21 cellular contexts compared by ENCODE assay signal in the genomic region with DNA sequence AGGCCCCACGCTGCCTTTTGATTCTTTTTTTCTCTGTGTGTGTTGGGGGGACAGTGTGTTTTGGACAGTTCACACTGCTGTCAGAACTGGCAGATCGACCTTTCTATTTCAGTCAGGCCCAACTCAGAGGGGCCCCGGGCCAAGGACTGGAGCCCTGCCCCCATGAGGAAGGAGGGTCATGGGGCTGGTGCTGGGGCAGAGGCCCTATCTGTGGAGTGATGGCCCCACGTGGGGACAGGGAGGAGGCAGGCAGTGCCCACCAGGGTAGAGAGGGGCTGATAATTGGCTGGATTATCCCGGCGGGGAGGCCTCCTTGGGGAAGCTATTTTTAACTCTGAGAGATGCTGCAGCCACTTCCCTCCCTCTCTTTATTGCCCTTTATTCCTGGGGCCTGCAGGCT. TPM values are rescaled to one million over a fixed set of nuclear protein-coding genes. Genes with fewer than 3 reads are reported as not detected.
DNase-seq lines count a peak whose midpoint lies in the region; ATAC-seq and TF ChIP-seq lines count a peak whose summit lies in the region.
"Had no signal": no experiment of that assay in that cellular context is flagged by ENCODE, and none has a peak within 500 bp of the region (broad histone marks: within the 10 kb centered on the region; RNA-seq: fewer than 3 reads in every experiment).

No MANE protein-coding gene starts in this region.

- no peak overlapping the region for H3K4me2 ChIP-seq in osteoblast (ENCODE audit: insufficient read depth, low read length)
- H3K4me2 ChIP-seq: KMS-11 had no signal

- DNase-seq in OCI-M1 (lab: John Stamatoyannopoulos, UW) (peak; percentile 58), left cardiac atrium (peak; percentile 80), osteoblast (ENCODE audit: insufficient read length, low spot score, missing footprints) (peak; percentile 86), NCI-H748 (lab: John Stamatoyannopoulos, UW; ENCODE audit: unreplicated experiment) (no peak), head of caudate nucleus (no peak)
- no peak for DNase-seq in stimulated activated CD4-positive, alpha-beta T cell treated with anti-CD3 and anti-CD28 coated beads, Interleukin-1b, Interleukin-23, amount 100 ng/mL, for 48 hours
- DNase-seq: activated B cell treated with CpG ODN at 0.5 μM for 24 hours; activated CD8-positive, alpha-beta memory T cell treated with anti-CD3 and anti-CD28 coated beads, Interleukin-2, amount 50 U/mL, for 48 hours; activated naive CD8-positive, alpha-beta T cell treated with anti-CD3 and anti-CD28 coated beads, Interleukin-2, amount 10 ng/mL, durations not matched to agents 7 days and 5 days; BE2C; DND-41; esophagus squamous epithelium; midbrain; NCI-H146; NK-92 treated with Interleukin-12 subunit alpha and Interleukin-12 subunit beta, amount 100 ng/mL, for 24 hours; stimulated activated CD4-positive, alpha-beta T cell treated with anti-CD3 and anti-CD28 coated beads, Interleukin-4, amount 100 ng/mL, for 1 hour had no signal

- H4K20me1 ChIP-seq in osteoblast (ENCODE audit: insufficient read depth, low read length): no peaks in the 10 kb centered on the region

- H3K9me3 ChIP-seq in HEK293 (ENCODE audit: control insufficient read depth, insufficient read depth, low read depth, low read length) (no peaks in the 10 kb centered on the region), osteoblast (ENCODE audit: low read depth, low read length) (no peaks in the 10 kb centered on the region)
- H3K9me3 ChIP-seq: BE2C, esophagus squamous epithelium had no signal

- H3K36me3 ChIP-seq in HEK293 (ENCODE audit: control insufficient read depth in 2 of 2, insufficient read depth in 1 of 2, low read length in 2 of 2) (no peaks in the 10 kb centered on the region), osteoblast (ENCODE audit: insufficient read depth, low read length) (no peaks in the 10 kb centered on the region)
- H3K36me3 ChIP-seq: BE2C, esophagus squamous epithelium had no signal

- CTCF ChIA-PET in HEK293 (lab: Yijun Ruan, JAX): interaction anchor here (1.0 kb wide), 1 partner anchor 142 kb away, joined by 3 read pairs; no protein-coding TSS in a partner anchor

- H3K4me1 ChIP-seq in HEK293 (ENCODE audit: control insufficient read depth, insufficient read depth, low read length): peaks cover 6% of the 10 kb centered on the region
- no peaks in the 10 kb centered on the region for H3K4me1 ChIP-seq in osteoblast (ENCODE audit: insufficient read depth, low read length)

- no peaks in the 10 kb centered on the region for H3K79me2 ChIP-seq in osteoblast (ENCODE audit: insufficient read depth, low read length)

- H3K27me3 ChIP-seq in osteoblast (ENCODE audit: insufficient read depth, low read length): peaks cover under 1% of the 10 kb centered on the region
- H3K27me3 ChIP-seq: BE2C had no signal

- TF ChIP-seq CTCF in HEK293 (tag by site-specific recombination; IDR thresholded peaks at IDR 0.05) (no peak), osteoblast (IDR thresholded peaks at IDR 0.05; ENCODE audit: extremely low read depth, low read depth, low read length) (no peak)

- H3K4me3 ChIP-seq in HEK293 (ENCODE audit: low read depth, low read length): no peak overlapping the region
- no peak overlapping the region for H3K4me3 ChIP-seq in osteoblast (ENCODE audit: insufficient read depth, low read length)
- H3K4me3 ChIP-seq: esophagus squamous epithelium had no signal

- POLR2A ChIA-PET in HEK293 (lab: Yijun Ruan, JAX): no interaction called here

- ATAC-seq in left cardiac atrium (peak; percentile 85 to 96), HG02852 (IDR thresholded peaks at IDR 0.05; ENCODE audit: unreplicated experiment) (no peak)
- ATAC-seq: SK-N-SH treated with all-trans-retinoic acid at 6 μM for 48 hours; stimulated activated memory B cell treated with anti-CD40 and anti-IgM and Interleukin-4, amounts not matched to agents 10 μg/mL and 1 μg/mL and 100 μg/mL, for 72 hours had no signal

- H2AFZ ChIP-seq in osteoblast (ENCODE audit: low read length): peak overlapping the region; percentile 29

- intact Hi-C loops in left cardiac atrium (cut with DNase I) (no loop called here), head of caudate nucleus (cut with DNase I) (no loop called here)

- H3K27ac ChIP-seq in HEK293 (ENCODE audit: extremely low read depth, low read depth, low read length) (no peak overlapping the region; the same call in 1 of the 2 replicates), osteoblast (ENCODE audit: low read depth, low read length) (no peak overlapping the region)
- H3K27ac ChIP-seq: esophagus squamous epithelium, KMS-11 had no signal

TF ChIP-seq in HEK293, 187 proteins besides CTCF, POLR2A, EP300 and RAD21 (continues in another document):
- TF ChIP-seq, protein P1, sequence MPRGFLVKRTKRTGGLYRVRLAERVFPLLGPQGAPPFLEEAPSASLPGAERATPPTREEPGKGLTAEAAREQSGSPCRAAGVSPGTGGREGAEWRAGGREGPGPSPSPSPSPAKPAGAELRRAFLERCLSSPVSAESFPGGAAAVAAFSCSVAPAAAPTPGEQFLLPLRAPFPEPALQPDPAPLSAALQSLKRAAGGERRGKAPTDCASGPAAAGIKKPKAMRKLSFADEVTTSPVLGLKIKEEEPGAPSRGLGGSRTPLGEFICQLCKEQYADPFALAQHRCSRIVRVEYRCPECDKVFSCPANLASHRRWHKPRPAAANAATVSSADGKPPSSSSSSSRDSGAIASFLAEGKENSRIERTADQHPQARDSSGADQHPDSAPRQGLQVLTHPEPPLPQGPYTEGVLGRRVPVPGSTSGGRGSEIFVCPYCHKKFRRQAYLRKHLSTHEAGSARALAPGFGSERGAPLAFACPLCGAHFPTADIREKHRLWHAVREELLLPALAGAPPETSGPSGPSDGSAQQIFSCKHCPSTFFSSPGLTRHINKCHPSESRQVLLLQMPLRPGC (tag by site-specific recombination; IDR thresholded peaks at IDR 0.05): no peak
- TF ChIP-seq ZSCAN30 (tag by site-specific recombination; IDR thresholded peaks at IDR 0.05): 0 out of 2 replicates have a peak, but pooled peaks have one; percentile 30
- no peak for TF ChIP-seq ZNF266 (tag by site-specific recombination; IDR thresholded peaks at IDR 0.05; ENCODE audit: low read depth)
- TF ChIP-seq GLIS2 (tag by site-specific recombination; IDR thresholded peaks at IDR 0.05): peak; percentile 68
- TF ChIP-seq, protein P2, sequence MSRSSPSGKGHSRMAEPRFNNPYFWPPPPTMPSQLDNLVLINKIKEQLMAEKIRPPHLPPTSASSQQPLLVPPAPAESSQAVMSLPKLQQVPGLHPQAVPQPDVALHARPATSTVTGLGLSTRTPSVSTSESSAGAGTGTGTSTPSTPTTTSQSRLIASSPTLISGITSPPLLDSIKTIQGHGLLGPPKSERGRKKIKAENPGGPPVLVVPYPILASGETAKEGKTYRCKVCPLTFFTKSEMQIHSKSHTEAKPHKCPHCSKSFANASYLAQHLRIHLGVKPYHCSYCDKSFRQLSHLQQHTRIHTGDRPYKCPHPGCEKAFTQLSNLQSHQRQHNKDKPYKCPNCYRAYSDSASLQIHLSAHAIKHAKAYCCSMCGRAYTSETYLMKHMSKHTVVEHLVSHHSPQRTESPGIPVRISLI (tag by site-specific recombination; IDR thresholded peaks at IDR 0.05): no peak
- no peak for TF ChIP-seq ZNF391 (tag by site-specific recombination; IDR thresholded peaks at IDR 0.05; ENCODE audit: borderline replicate concordance, low read depth)
- TF ChIP-seq, protein P3, sequence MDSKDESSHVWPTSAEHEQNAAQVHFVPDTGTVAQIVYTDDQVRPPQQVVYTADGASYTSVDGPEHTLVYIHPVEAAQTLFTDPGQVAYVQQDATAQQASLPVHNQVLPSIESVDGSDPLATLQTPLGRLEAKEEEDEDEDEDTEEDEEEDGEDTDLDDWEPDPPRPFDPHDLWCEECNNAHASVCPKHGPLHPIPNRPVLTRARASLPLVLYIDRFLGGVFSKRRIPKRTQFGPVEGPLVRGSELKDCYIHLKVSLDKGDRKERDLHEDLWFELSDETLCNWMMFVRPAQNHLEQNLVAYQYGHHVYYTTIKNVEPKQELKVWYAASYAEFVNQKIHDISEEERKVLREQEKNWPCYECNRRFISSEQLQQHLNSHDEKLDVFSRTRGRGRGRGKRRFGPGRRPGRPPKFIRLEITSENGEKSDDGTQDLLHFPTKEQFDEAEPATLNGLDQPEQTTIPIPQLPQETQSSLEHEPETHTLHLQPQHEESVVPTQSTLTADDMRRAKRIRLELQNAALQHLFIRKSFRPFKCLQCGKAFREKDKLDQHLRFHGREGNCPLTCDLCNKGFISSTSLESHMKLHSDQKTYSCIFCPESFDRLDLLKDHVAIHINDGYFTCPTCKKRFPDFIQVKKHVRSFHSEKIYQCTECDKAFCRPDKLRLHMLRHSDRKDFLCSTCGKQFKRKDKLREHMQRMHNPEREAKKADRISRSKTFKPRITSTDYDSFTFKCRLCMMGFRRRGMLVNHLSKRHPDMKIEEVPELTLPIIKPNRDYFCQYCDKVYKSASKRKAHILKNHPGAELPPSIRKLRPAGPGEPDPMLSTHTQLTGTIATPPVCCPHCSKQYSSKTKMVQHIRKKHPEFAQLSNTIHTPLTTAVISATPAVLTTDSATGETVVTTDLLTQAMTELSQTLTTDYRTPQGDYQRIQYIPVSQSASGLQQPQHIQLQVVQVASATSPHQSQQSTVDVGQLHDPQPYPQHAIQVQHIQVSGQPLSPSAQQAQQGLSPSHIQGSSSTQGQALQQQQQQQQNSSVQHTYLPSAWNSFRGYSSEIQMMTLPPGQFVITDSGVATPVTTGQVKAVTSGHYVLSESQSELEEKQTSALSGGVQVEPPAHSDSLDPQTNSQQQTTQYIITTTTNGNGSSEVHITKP (tag by site-specific recombination; IDR thresholded peaks at IDR 0.05): 0 out of 2 replicates have a peak, but pooled peaks have one; percentile 37
- TF ChIP-seq HOXD13 (CRISPR knock-in tag; IDR thresholded peaks at IDR 0.05; ENCODE audit: borderline replicate concordance): no peak
- TF ChIP-seq ZNF558 (tag by site-specific recombination; IDR thresholded peaks at IDR 0.05): no peak
- TF ChIP-seq GLI2 (tag by site-specific recombination; IDR thresholded peaks at IDR 0.05; ENCODE audit: borderline replicate concordance, low read depth): no peak
- no peak for TF ChIP-seq ZBTB1 (tag by site-specific recombination; IDR thresholded peaks at IDR 0.05)
- TF ChIP-seq, protein P4, sequence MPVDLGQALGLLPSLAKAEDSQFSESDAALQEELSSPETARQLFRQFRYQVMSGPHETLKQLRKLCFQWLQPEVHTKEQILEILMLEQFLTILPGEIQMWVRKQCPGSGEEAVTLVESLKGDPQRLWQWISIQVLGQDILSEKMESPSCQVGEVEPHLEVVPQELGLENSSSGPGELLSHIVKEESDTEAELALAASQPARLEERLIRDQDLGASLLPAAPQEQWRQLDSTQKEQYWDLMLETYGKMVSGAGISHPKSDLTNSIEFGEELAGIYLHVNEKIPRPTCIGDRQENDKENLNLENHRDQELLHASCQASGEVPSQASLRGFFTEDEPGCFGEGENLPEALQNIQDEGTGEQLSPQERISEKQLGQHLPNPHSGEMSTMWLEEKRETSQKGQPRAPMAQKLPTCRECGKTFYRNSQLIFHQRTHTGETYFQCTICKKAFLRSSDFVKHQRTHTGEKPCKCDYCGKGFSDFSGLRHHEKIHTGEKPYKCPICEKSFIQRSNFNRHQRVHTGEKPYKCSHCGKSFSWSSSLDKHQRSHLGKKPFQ (tag by site-specific recombination; IDR thresholded peaks at IDR 0.05): peak; percentile 92

RNA-seq across cellular contexts. Expression of a gene that starts 5.7 kb away (rescaled TPM):
- total RNA-seq in left cardiac atrium (10 to 100 TPM; 12.0 to 16.5 TPM), osteoblast (under 0.01 and 0.29 TPM in 2 replicates)
- total RNA-seq: activated B cell treated with CpG ODN at 0.5 μM for 24 hours; activated naive CD8-positive, alpha-beta T cell treated with anti-CD3 and anti-CD28 coated beads, Interleukin-2, amount 10 ng/mL, durations not matched to agents 7 days and 5 days had no signal

Comparison
In these comparisons a context has a peak if more than half of its experiments do, and no peak if none do; other contexts are left out.
1. DNase-seq: peak in OCI-M1 (single experiment), left cardiac atrium (single experiment) and osteoblast (single experiment); none in NCI-H748 (single experiment), stimulated activated CD4-positive, alpha-beta T cell treated with anti-CD3 and anti-CD28 coated beads, Interleukin-1b, Interleukin-23, amount 100 ng/mL, for 48 hours (single experiment) and head of caudate nucleus (0 of 42).
2. RNA of a gene that starts 5.7 kb away (total RNA-seq): 12.0 to 16.5 TPM in left cardiac atrium; under 0.01 to 0.29 TPM in osteoblast; every median in the first group is over 10 times any median in the second.